8 cellular contexts compared by ENCODE assay signal in the genomic region with DNA sequence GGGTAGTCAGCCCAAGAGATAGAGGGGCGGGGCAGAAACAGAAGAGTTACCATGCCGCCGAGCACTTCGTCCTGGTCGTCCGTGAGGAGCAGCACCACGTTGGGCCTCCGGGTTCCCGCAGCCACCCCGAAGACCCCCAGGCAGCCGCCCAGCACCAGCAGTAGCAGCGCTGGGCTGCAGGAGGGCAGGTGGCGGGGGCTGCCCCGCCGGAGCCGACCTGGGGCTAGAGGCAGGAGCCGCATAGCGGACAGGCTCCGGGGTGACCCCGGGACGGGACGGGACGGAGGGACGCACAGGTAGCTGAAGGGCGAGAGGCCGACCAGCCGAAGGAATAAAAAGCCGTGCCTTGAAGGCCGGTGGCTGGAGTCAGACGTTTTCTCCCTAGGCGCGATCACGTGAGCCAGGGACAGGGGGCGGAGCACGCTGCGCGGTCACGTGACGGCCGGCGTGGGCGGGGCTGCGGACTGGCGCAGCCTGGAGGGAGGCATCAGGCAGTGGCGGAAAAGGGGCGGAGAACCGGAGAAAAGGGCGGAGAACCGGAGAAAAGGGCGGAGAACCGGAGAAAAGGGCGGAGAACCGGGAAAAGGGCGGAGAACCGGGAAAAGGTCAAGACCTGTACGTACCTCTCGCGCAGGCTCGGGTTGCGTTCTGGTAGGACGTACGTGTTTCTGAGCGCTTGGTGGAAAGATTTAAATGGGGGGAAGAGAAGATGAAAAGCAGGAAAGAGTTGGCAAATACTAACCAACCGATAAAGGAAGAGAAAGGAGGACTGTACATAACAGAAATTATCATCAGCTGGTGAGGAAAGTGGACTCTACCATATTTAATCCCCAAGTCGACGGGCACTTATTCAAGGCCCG. TPM values are rescaled to one million over a fixed set of nuclear protein-coding genes. Genes with fewer than 3 reads are reported as not detected.
DNase-seq lines count a peak whose midpoint lies in the region; ATAC-seq, FAIRE-seq and TF ChIP-seq lines count a peak whose summit lies in the region.

Gene GNS, minus strand, starts transcription at position 372 of the 860 bp plus-strand sequence. Its CDS starts 130 bp downstream, at position 242.

- no peak for TF ChIP-seq CTCF in AG04450 (IDR thresholded peaks at IDR 0.05; ENCODE audit: low read depth, low read length)

- H3K4me1 Mint-ChIP-seq in central memory CD8-positive, alpha-beta T cell: peaks cover 28% of the 10 kb centered on the region

- H3K4me3 ChIP-seq in AG04450 (ENCODE audit: low read depth, low read length): peak within 1 kb of the TSS; percentile 88

- H3K27ac ChIP-seq in AG04450 (ENCODE audit: low read depth, low read length): peak within 1 kb of the TSS; percentile 57

- POLR2A ChIA-PET in AG04450 (lab: Yijun Ruan, JAX): no interaction called here

- peak within 1 kb of the TSS; percentile 85 for H3K27ac Mint-ChIP-seq in central memory CD8-positive, alpha-beta T cell (ENCODE audit: low read depth)

- H3K4me3 Mint-ChIP-seq in central memory CD8-positive, alpha-beta T cell: peak within 1 kb of the TSS; percentile 97

- no peaks in the 10 kb centered on the region for H3K9me3 Mint-ChIP-seq in central memory CD8-positive, alpha-beta T cell

- CTCF ChIA-PET in AG04450 (lab: Charles Lee): interaction anchor here (1.0 to 1.8 kb wide), 2 partner anchors 37 to 43 kb away, joined by 3 to 7 read pairs; no protein-coding TSS in a partner anchor

- ATAC-seq in GM18909 (IDR thresholded peaks at IDR 0.05; ENCODE audit: poor library complexity, unreplicated experiment) (peak; percentile 84), HG03196 (IDR thresholded peaks at IDR 0.05; ENCODE audit: unreplicated experiment) (peak; percentile 85)
- peak; percentile 86 for ATAC-seq in central memory CD8-positive, alpha-beta T cell (replicated peaks; ENCODE audit: extremely low read depth, poor library complexity, severe bottlenecking)

- no peaks in the 10 kb centered on the region for H3K27me3 Mint-ChIP-seq in central memory CD8-positive, alpha-beta T cell

- peaks cover 11% of the 10 kb centered on the region for H3K36me3 Mint-ChIP-seq in central memory CD8-positive, alpha-beta T cell (ENCODE audit: insufficient read depth)

- FAIRE-seq in islet of Langerhans (lab: Jason Lieb, UNC): peak; percentile 53

- DNase-seq in AG04450 (ENCODE audit: low read depth, low spot score) (peak; percentile 74), NCI-H345 treated with DMSO at 0.1 percent for 48 hours (lab: John Stamatoyannopoulos, UW; ENCODE audit: unreplicated experiment) (peak; percentile 88)
- DNase-seq in activated CD4-positive, CD25-positive, alpha-beta regulatory T cell treated with anti-CD3 and anti-CD28 coated beads, Interleukin-2, amount 50 U/mL, for 16 hours (ENCODE audit: low read depth, low spot score): peak; percentile 88
- peak; percentile 86 to 94 for DNase-seq in central memory CD8-positive, alpha-beta T cell (ENCODE audit: low spot score in 2 of 2)
- peak; percentile 98 for DNase-seq in stimulated activated CD4-positive, alpha-beta T cell treated with anti-CD3 and anti-CD28 coated beads, Interleukin-12 subunit alpha, Interleukin-12 subunit beta, amount 100 ng/mL, for 4 hours

- H3K27me3 ChIP-seq in AG04450 (ENCODE audit: control insufficient read depth, insufficient read depth, low read length): no peaks in the 10 kb centered on the region

- H3K9me3 ChIP-seq in AG04450 (ENCODE audit: control insufficient read depth, insufficient read depth, low read length): peaks cover 3% of the 10 kb centered on the region; the same call in 1 of the 2 replicates

RNA-seq across cellular contexts. Expression of gene GNS, which starts in this region (rescaled TPM):
- 176 and 212 TPM in 2 replicates for polyA plus RNA-seq in AG04450 (2011; rRNA removed)
- 251 and 299 TPM in 2 replicates for polyA minus RNA-seq in AG04450 (2011; rRNA and poly(A)+ RNA removed)

Comparison
In these comparisons a context has a peak if more than half of its experiments do, and no peak if none do; other contexts are left out.
1. Peak in every context shown above with its lines: DNase-seq, ATAC-seq, H3K4me3 ChIP-seq and H3K27ac ChIP-seq.